In the genomic region with DNA sequence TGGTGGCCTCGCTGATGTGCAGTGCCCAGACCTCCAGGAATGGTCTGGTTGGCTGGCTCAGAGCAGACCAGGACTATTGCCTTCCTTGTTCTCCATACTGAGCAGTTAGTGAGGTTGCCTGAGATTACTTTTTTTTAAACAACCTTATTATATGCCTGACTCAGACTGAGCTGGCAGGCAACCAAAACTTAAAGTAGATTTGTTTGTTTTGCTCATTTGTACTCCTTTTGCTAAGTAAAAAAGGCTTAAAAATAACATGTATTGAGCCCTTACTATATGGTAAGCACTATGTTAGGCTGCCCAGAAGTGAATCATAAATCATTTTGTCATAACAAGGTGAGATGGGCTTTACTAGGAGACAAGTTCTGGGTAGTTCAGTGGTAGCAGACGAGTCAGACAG, we compare ENCODE assay signal across 9 cellular contexts.
DNase-seq lines count a peak whose midpoint lies in the region; ATAC-seq lines count a peak whose summit lies in the region.
"Had no signal": no experiment of that assay in that cellular context is flagged by ENCODE, and none has a peak within 500 bp of the region (broad histone marks: within the 10 kb centered on the region; RNA-seq: fewer than 3 reads in every experiment).

No MANE protein-coding gene starts in this region.

- H3K9me3 ChIP-seq in right cardiac atrium (ENCODE audit: control insufficient read depth, low read length): no peaks in the 10 kb centered on the region
- no peaks in the 10 kb centered on the region for H3K9me3 ChIP-seq in adipocyte (ENCODE audit: control insufficient read depth, low read length)
- H3K9me3 ChIP-seq in aorta (ENCODE audit: control insufficient read depth, low read length): no peaks in the 10 kb centered on the region

- no peak overlapping the region for H3K27ac ChIP-seq in right cardiac atrium (ENCODE audit: low read length)
- peak overlapping the region; percentile 18 to 37 for H3K27ac ChIP-seq in aorta (ENCODE audit: low read depth in 1 of 2, low read length in 2 of 2)

- H3K4me3 ChIP-seq in right cardiac atrium (ENCODE audit: low read length) (no peak overlapping the region), adipocyte (ENCODE audit: low read length) (no peak overlapping the region), aorta (ENCODE audit: low read length in 2 of 2) (no peak overlapping the region)

- H3K9ac ChIP-seq in adipocyte (ENCODE audit: low read length): no peak overlapping the region

- H3K27me3 ChIP-seq in right cardiac atrium (ENCODE audit: control insufficient read depth, insufficient read depth): no peaks in the 10 kb centered on the region
- H3K27me3 ChIP-seq in adipocyte (replicated peaks; ENCODE audit: control insufficient read depth, insufficient read depth, low read length): no peaks in the 10 kb centered on the region
- H3K27me3 ChIP-seq in aorta (ENCODE audit: control insufficient read depth in 1 of 2, insufficient read depth in 2 of 2, low read length in 1 of 2): no peaks in the 10 kb centered on the region

- peak; percentile 60 to 64 for ATAC-seq in right cardiac atrium
- no peak for ATAC-seq in Right ventricle myocardium superior (ENCODE audit: poor library complexity)
- ATAC-seq in aorta (ENCODE audit: low FRiP score): peak; percentile 79
- no peak for ATAC-seq in HG02759 (IDR thresholded peaks at IDR 0.05; ENCODE audit: unreplicated experiment)
- no peak for ATAC-seq in GM18870 (IDR thresholded peaks at IDR 0.05; ENCODE audit: unreplicated experiment)

- H3K36me3 ChIP-seq in adipocyte (ENCODE audit: control insufficient read depth, insufficient read depth, low read length, severe bottlenecking): peaks cover 59% of the 10 kb centered on the region
- peaks cover 6 to 10% of the 10 kb centered on the region in 2 donors for H3K36me3 ChIP-seq in aorta (ENCODE audit: control insufficient read depth in 1 of 2, insufficient read depth in 2 of 2, low read length in 1 of 2)

- WGBS in right cardiac atrium: 74% methylated on average over 2 of the region's 2 CpGs
- WGBS in aorta, 2 donors: 3 to 7% methylated on average over 2 of the region's 2 CpGs

- intact Hi-C loops in right cardiac atrium (cut with DNase I): no loop called here
- intact Hi-C loops in Right ventricle myocardium superior (cut with DNase I): no loop called here
- intact Hi-C loops in aorta (cut with DNase I): no loop called here

- DNase-seq in right cardiac atrium (no peak), Right ventricle myocardium superior (no peak), adipocyte (ENCODE audit: low read depth) (peak; percentile 91), hepatic stellate cell (ENCODE audit: low spot score) (peak; percentile 47), aorta (peak in 1 of 2 donors; percentile 47), Kasumi-1 (lab: John Stamatoyannopoulos, UW) (no peak)
- DNase-seq: activated T-cell treated with anti-CD3 and anti-CD28 coated beads for 4 hours had no signal

- H3K4me1 ChIP-seq in right cardiac atrium (ENCODE audit: control insufficient read depth, insufficient read depth, low read length) (peaks cover 5% of the 10 kb centered on the region), adipocyte (ENCODE audit: control insufficient read depth, insufficient read depth, low read length) (peaks cover 35% of the 10 kb centered on the region), aorta (ENCODE audit: control insufficient read depth in 1 of 2, insufficient read depth in 2 of 2, low read length in 2 of 2) (peaks cover 0 to 3% of the 10 kb centered on the region in 2 donors)

Comparison
In these comparisons a context has a peak if more than half of its experiments do, and no peak if none do; other contexts are left out.
1. ATAC-seq: peak in right cardiac atrium (2 of 2) and aorta (single experiment); none in Right ventricle myocardium superior (single experiment), HG02759 (single experiment) and GM18870 (single experiment).
2. DNase-seq: peak in adipocyte (single experiment) and hepatic stellate cell (single experiment); none in right cardiac atrium (0 of 3), Right ventricle myocardium superior (single experiment) and Kasumi-1 (0 of 2).